In genomic region chr7:76499928-76500249, GRCh38 we compare ENCODE assay signal across 10 cellular contexts. TPM values are rescaled to one million over a fixed set of nuclear protein-coding genes. Genes with fewer than 3 reads are reported as not detected.
A peak's percentile ranks its signal among the peaks of the same experiment; 100 is the strongest.
DNase-seq lines count a peak whose midpoint lies in the region; ATAC-seq lines count a peak whose summit lies in the region.
"Not testable (repeated sequence)": the region's sequence is repeated elsewhere in the genome, so short reads cannot be mapped to it uniquely, and the experiment has no call there.
"Had no signal": no experiment of that assay in that cellular context is flagged by ENCODE, and none has a peak within 500 bp of the region (broad histone marks: within the 10 kb centered on the region; RNA-seq: fewer than 3 reads in every experiment).

No MANE protein-coding gene starts in this region.

- not testable (repeated sequence) for H3K4me1 Mint-ChIP-seq in activated CD8-positive, alpha-beta T cell treated with anti-CD3 and anti-CD28 coated beads, Interleukin-2, amount 10 ng/mL, durations not matched to agents 7 days and 5 days (ENCODE audit: low read depth); activated naive CD8-positive, alpha-beta T cell treated with anti-CD3 and anti-CD28 coated beads, Interleukin-2, amount 50 U/mL, for 24 hours

- H3K27me3 Mint-ChIP-seq in activated CD8-positive, alpha-beta T cell treated with anti-CD3 and anti-CD28 coated beads, Interleukin-2, amount 10 ng/mL, durations not matched to agents 7 days and 5 days (ENCODE audit: low read depth); activated naive CD8-positive, alpha-beta T cell treated with anti-CD3 and anti-CD28 coated beads, Interleukin-2, amount 50 U/mL, for 24 hours: not testable (repeated sequence)

- POLR2A ChIA-PET in activated CD8-positive, alpha-beta T cell treated with anti-CD3 and anti-CD28 coated beads, Interleukin-2, amount 10 ng/mL, durations not matched to agents 7 days and 5 days (lab: Charles Lee), result not testable (repeated sequence)

- intact Hi-C loops in sciatic nerve (cut with DNase I), result not testable (repeated sequence)

- CTCF ChIA-PET in activated CD8-positive, alpha-beta T cell treated with anti-CD3 and anti-CD28 coated beads, Interleukin-2, amount 10 ng/mL, durations not matched to agents 7 days and 5 days (lab: Charles Lee), result not testable (repeated sequence)

- not testable (repeated sequence) for DNase-seq in activated CD8-positive, alpha-beta T cell treated with anti-CD3 and anti-CD28 coated beads, Interleukin-2, amount 10 ng/mL, durations not matched to agents 7 days and 5 days; activated naive CD8-positive, alpha-beta T cell treated with anti-CD3 and anti-CD28 coated beads, Interleukin-2, amount 50 U/mL, for 24 hours; left lobe of liver (ENCODE audit: low spot score); sciatic nerve (ENCODE audit: low spot score)

- not testable (repeated sequence) for H3K9me3 Mint-ChIP-seq in activated CD8-positive, alpha-beta T cell treated with anti-CD3 and anti-CD28 coated beads, Interleukin-2, amount 10 ng/mL, durations not matched to agents 7 days and 5 days (ENCODE audit: insufficient read depth); activated naive CD8-positive, alpha-beta T cell treated with anti-CD3 and anti-CD28 coated beads, Interleukin-2, amount 50 U/mL, for 24 hours

- not testable (repeated sequence) for H3K36me3 Mint-ChIP-seq in activated CD8-positive, alpha-beta T cell treated with anti-CD3 and anti-CD28 coated beads, Interleukin-2, amount 10 ng/mL, durations not matched to agents 7 days and 5 days (ENCODE audit: low read depth); activated naive CD8-positive, alpha-beta T cell treated with anti-CD3 and anti-CD28 coated beads, Interleukin-2, amount 50 U/mL, for 24 hours (ENCODE audit: low read depth)

- H3K27ac Mint-ChIP-seq in activated CD8-positive, alpha-beta T cell treated with anti-CD3 and anti-CD28 coated beads, Interleukin-2, amount 10 ng/mL, durations not matched to agents 7 days and 5 days; activated naive CD8-positive, alpha-beta T cell treated with anti-CD3 and anti-CD28 coated beads, Interleukin-2, amount 50 U/mL, for 24 hours: not testable (repeated sequence)

- H3K4me3 Mint-ChIP-seq in activated CD8-positive, alpha-beta T cell treated with anti-CD3 and anti-CD28 coated beads, Interleukin-2, amount 10 ng/mL, durations not matched to agents 7 days and 5 days; activated naive CD8-positive, alpha-beta T cell treated with anti-CD3 and anti-CD28 coated beads, Interleukin-2, amount 50 U/mL, for 24 hours: not testable (repeated sequence)

- ATAC-seq in GM18868 (IDR thresholded peaks at IDR 0.05; ENCODE audit: unreplicated experiment), result peak; percentile 55
- ATAC-seq in HG02973 (IDR thresholded peaks at IDR 0.05; ENCODE audit: unreplicated experiment), result peak; percentile 55
- peak; percentile 86 for ATAC-seq in SK-N-SH treated with all-trans-retinoic acid at 6 μM for 48 hours
- ATAC-seq in activated CD8-positive, alpha-beta T cell treated with anti-CD3 and anti-CD28 coated beads, Interleukin-2, amount 10 ng/mL, durations not matched to agents 7 days and 5 days, result peak; percentile 71
- ATAC-seq in activated naive CD8-positive, alpha-beta T cell treated with anti-CD3 and anti-CD28 coated beads, Interleukin-2, amount 50 U/mL, for 24 hours, result peak; percentile 62
- peak; percentile 6 for ATAC-seq in left lobe of liver
- ATAC-seq in sciatic nerve, result peak; percentile 45

RNA-seq across cellular contexts. Expression of gene UPK3B, which starts 10.5 kb away (rescaled TPM):
- under 1 TPM; 0.68 to 0.92 TPM for total RNA-seq in activated CD8-positive, alpha-beta T cell treated with anti-CD3 and anti-CD28 coated beads, Interleukin-2, amount 10 ng/mL, durations not matched to agents 7 days and 5 days
- total RNA-seq in left lobe of liver (1.2 TPM), sciatic nerve (3.7 TPM)
- total RNA-seq: RPMI7951 had no signal

RNA-seq across cellular contexts. Expression of gene DTX2, which starts 38.4 kb away (rescaled TPM):
- total RNA-seq in activated CD8-positive, alpha-beta T cell treated with anti-CD3 and anti-CD28 coated beads, Interleukin-2, amount 10 ng/mL, durations not matched to agents 7 days and 5 days, result 10 to 100 TPM; 28.0 to 30.6 TPM
- total RNA-seq in left lobe of liver, result 12.0 TPM
- total RNA-seq in sciatic nerve, result 41.2 TPM

RNA-seq across cellular contexts. Expression of gene SPDYE16, which starts 43.2 kb away (rescaled TPM):
- total RNA-seq in activated CD8-positive, alpha-beta T cell treated with anti-CD3 and anti-CD28 coated beads, Interleukin-2, amount 10 ng/mL, durations not matched to agents 7 days and 5 days, result under 1 TPM; 0.16 to 0.18 TPM
- 0.13 TPM for total RNA-seq in left lobe of liver
- 1.9 TPM for total RNA-seq in sciatic nerve
- total RNA-seq: H1, MCF 10A, RPMI7951 had no signal

Comparison
In these comparisons a context has a peak if more than half of its experiments do, and no peak if none do; other contexts are left out.
1. ATAC-seq: peak in every context shown above with its lines; median percentile 86 in SK-N-SH treated with all-trans-retinoic acid at 6 μM for 48 hours; 71 in activated CD8-positive, alpha-beta T cell treated with anti-CD3 and anti-CD28 coated beads, Interleukin-2, amount 10 ng/mL, durations not matched to agents 7 days and 5 days; 62 in activated naive CD8-positive, alpha-beta T cell treated with anti-CD3 and anti-CD28 coated beads, Interleukin-2, amount 50 U/mL, for 24 hours; 55 in GM18868; 55 in HG02973; 45 in sciatic nerve; 6 in left lobe of liver.